Comparison of ENCODE assay signal across 25 cellular contexts in the genomic region with DNA sequence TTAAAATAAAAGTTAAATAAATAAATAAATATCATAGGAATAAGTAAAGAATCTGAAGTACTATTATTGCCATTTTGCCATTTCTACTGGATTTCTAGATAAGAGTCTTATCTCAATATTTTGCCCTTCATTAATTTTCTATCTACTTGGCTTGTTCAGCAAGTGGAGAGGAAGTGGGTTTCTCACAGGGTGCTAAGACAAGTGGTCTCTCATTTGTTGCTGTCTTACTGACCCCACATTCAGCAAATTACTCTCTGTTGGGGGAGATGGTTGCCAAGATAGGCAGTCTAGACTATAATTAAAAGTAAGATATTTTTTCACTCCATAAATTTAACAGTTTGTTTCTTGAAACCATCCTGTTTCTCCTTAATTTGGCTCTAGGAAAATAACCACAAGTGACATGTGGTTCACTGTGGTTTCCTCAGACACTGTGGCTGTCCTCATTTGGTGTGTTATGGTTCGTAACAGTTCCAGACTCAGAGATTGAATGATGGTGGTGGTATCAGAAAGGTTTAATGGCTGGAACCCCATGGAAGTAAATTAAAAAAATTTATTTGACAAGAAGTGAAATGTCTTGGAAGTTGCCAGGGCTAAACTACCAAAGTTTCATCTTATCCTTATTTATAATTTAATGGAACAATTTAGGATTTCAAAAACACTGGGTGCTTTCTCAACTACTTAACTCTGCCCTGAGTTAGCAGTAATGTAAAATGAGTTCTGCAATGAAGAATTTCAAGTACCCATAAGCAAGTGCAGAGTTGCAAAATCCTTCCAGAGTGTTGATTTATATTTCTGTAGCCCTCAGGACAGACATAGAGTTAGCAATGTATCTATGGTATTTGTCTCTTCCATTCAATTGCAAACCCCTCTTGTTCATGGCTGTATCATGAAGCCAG.
DNase-seq lines count a peak whose midpoint lies in the region.
"Had no signal": no experiment of that assay in that cellular context is flagged by ENCODE, and none has a peak within 500 bp of the region (broad histone marks: within the 10 kb centered on the region; RNA-seq: fewer than 3 reads in every experiment).

No MANE protein-coding gene starts in this region.

- no peak overlapping the region for H3K14ac ChIP-seq in neuronal stem cell (ENCODE audit: low read length)

- H2AFZ ChIP-seq in neuronal stem cell (ENCODE audit: low read length): peak overlapping the region; percentile 69
- H2AFZ ChIP-seq: GM23338 had no signal

- WGBS in neuronal stem cell (ENCODE audit: extremely low coverage in 2 of 2, insufficient read length in 2 of 2, insufficient replicate concordance in 1 of 2), 2 donors: no CpG with 5 or more reads among the region's 1 CpG

- H2AK5ac ChIP-seq in neuronal stem cell (ENCODE audit: low read depth, low read length): no peak overlapping the region

- no peak overlapping the region for H3K4ac ChIP-seq in neuronal stem cell (ENCODE audit: low read length)

- H3K23ac ChIP-seq in neuronal stem cell (ENCODE audit: low read depth, low read length, poor library complexity): no peak overlapping the region

- no peak overlapping the region for H3K27ac ChIP-seq in neuronal stem cell (replicated peaks; ENCODE audit: low read length)
- H3K27ac ChIP-seq: breast epithelium, colonic mucosa, heart left ventricle, tibial artery, WERI-Rb-1 had no signal

- H3K36me3 ChIP-seq in neuronal stem cell (replicated peaks in 1 of 2; ENCODE audit: control insufficient read depth in 2 of 2, insufficient read depth in 2 of 2, low read length in 2 of 2): no peaks in the 10 kb centered on the region
- H3K36me3 ChIP-seq: breast epithelium, colonic mucosa, heart left ventricle, tibial artery, WERI-Rb-1 had no signal

- peaks cover 0 to 2% (median 0%) of the 10 kb centered on the region in 3 experiments for H3K27me3 ChIP-seq in neuronal stem cell (ENCODE audit: control insufficient read depth in 3 of 3, insufficient read depth in 3 of 3, low read depth in 1 of 3, low read length in 3 of 3)
- H3K27me3 ChIP-seq: breast epithelium, colonic mucosa, heart left ventricle, tibial artery had no signal

- no peak overlapping the region for H3K18ac ChIP-seq in neuronal stem cell (ENCODE audit: low read length)

- no peak overlapping the region for H4K91ac ChIP-seq in neuronal stem cell (ENCODE audit: low read depth, low read length, poor library complexity)

- H4K8ac ChIP-seq in neuronal stem cell (ENCODE audit: low read depth, low read length): no peak overlapping the region

- no peak overlapping the region for H3K4me3 ChIP-seq in neuronal stem cell (ENCODE audit: low read length in 2 of 2)
- H3K4me3 ChIP-seq: breast epithelium, colonic mucosa, GM23338, heart left ventricle, tibial artery had no signal

- H2BK15ac ChIP-seq in neuronal stem cell (ENCODE audit: low read length): no peak overlapping the region

- DNase-seq in GF-D8 (lab: John Stamatoyannopoulos, UW) (peak; percentile 32), MV-4-11 (lab: John Stamatoyannopoulos, UW) (peak; percentile 59), astrocyte of the hippocampus (ENCODE audit: low read depth, low spot score) (peak; percentile 47), neuronal stem cell (ENCODE audit: low spot score) (no peak), SW480 (ENCODE audit: low spot score) (no peak), superior temporal gyrus (ENCODE audit: extremely low spot score) (no peak), OCI-M2 (lab: John Stamatoyannopoulos, UW; ENCODE audit: unreplicated experiment) (no peak)
- DNase-seq in stimulated activated CD4-positive, alpha-beta T cell treated with anti-CD3 and anti-CD28 coated beads, Interleukin-2, amount 100 ng/mL, for 24 hours: no peak
- DNase-seq: activated CD4-positive, alpha-beta T cell treated with anti-CD3 and anti-CD28 coated beads, Interleukin-2, amount 50 U/mL, for 1 hour; activated CD8-positive, alpha-beta memory T cell treated with anti-CD3 and anti-CD28 coated beads, Interleukin-2, amount 50 U/mL, for 4 hours; CD8-positive, alpha-beta T cell; colonic mucosa; heart left ventricle; Karpas-422; naive thymus-derived CD8-positive, alpha-beta T cell; NCI-H1436; NCI-H2171; NCI-H526 treated with DMSO at 0.1 percent for 48 hours; Right ventricle myocardium superior; stimulated activated naive CD4-positive, alpha-beta T cell treated with Interleukin-2 at 50 U/mL for 16 hours; T-cell; tibial artery; WERI-Rb-1 had no signal

- no peak overlapping the region for H2BK120ac ChIP-seq in neuronal stem cell (ENCODE audit: low read depth, low read length)

- H3K4me2 ChIP-seq in neuronal stem cell (ENCODE audit: insufficient read depth, low read length, poor library complexity, severe bottlenecking): no peak overlapping the region
- H3K4me2 ChIP-seq: GM23338 had no signal

- no peak overlapping the region for H2BK12ac ChIP-seq in neuronal stem cell (ENCODE audit: low read length)

- peaks cover 0 to 7% of the 10 kb centered on the region in 2 donors for H3K4me1 ChIP-seq in neuronal stem cell (ENCODE audit: control insufficient read depth in 2 of 2, insufficient read depth in 1 of 2, low read depth in 1 of 2, low read length in 2 of 2)
- H3K4me1 ChIP-seq: breast epithelium, colonic mucosa, tibial artery had no signal

- H3K9me3 ChIP-seq in neuronal stem cell (replicated peaks in 1 of 2; ENCODE audit: control insufficient read depth in 2 of 2, insufficient read depth in 1 of 2, low read depth in 1 of 2, low read length in 2 of 2): no peaks in the 10 kb centered on the region
- H3K9me3 ChIP-seq: breast epithelium, colonic mucosa, heart left ventricle, tibial artery had no signal

- no peak overlapping the region for H2BK5ac ChIP-seq in neuronal stem cell (ENCODE audit: low read length)

- no peak overlapping the region for H3K9ac ChIP-seq in neuronal stem cell (ENCODE audit: low read depth, low read length, poor library complexity)

- no peaks in the 10 kb centered on the region for H3K79me1 ChIP-seq in neuronal stem cell (ENCODE audit: low read depth, low read length)

Comparison
In these comparisons a context has a peak if more than half of its experiments do, and no peak if none do; other contexts are left out.
1. DNase-seq: peak in GF-D8 (single experiment), MV-4-11 (single experiment) and astrocyte of the hippocampus (single experiment); none in neuronal stem cell (single experiment), SW480 (single experiment), superior temporal gyrus (single experiment), OCI-M2 (single experiment) and stimulated activated CD4-positive, alpha-beta T cell treated with anti-CD3 and anti-CD28 coated beads, Interleukin-2, amount 100 ng/mL, for 24 hours (0 of 2).